8 cellular contexts compared by ENCODE assay signal in genomic region chr1:62436466-62437272, GRCh38. TPM values are rescaled to one million over a fixed set of nuclear protein-coding genes. Genes with fewer than 3 reads are reported as not detected.
DNase-seq lines count a peak whose midpoint lies in the region; TF ChIP-seq lines count a peak whose summit lies in the region.

Gene USP1, plus strand, starts transcription at chr1:62437049. Its CDS starts 2,819 bp downstream, at chr1:62439868.

- 0% methylated on average over 39 to 76 of the region's 76 CpGs for WGBS in stomach, 5 donors

- H3K4me1 ChIP-seq in ES-I3 (ENCODE audit: insufficient read depth, low read length) (peaks cover 5% of the 10 kb centered on the region; the same call in 1 of the 2 replicates), HAP-1 (peaks cover 16% of the 10 kb centered on the region), MM.1S (ENCODE audit: low read length) (0 out of 2 replicates have a peak, but pooled peaks cover 13% of the 10 kb centered on the region), stomach (peaks cover 12 to 49% (median 28%) of the 10 kb centered on the region in 4 donors)

- H3K36me3 ChIP-seq in ES-I3 (ENCODE audit: insufficient read depth, low read length) (no peaks in the 10 kb centered on the region), HAP-1 (replicated peaks) (peaks cover 16% of the 10 kb centered on the region), MM.1S (replicated peaks; ENCODE audit: insufficient read depth, low read length) (peaks cover 5% of the 10 kb centered on the region; the same call in 1 of the 2 replicates), neural cell (ENCODE audit: insufficient read depth, low read length) (no peaks in the 10 kb centered on the region), stomach (peaks cover 0 to 4% (median 3%) of the 10 kb centered on the region in 4 donors)

- TF ChIP-seq EP300 in neural cell (conservative IDR thresholded peaks at IDR 0.05; ENCODE audit: poor library complexity, severe bottlenecking) (peak; percentile 75), stomach (IDR thresholded peaks at IDR 0.05) (no peak)

- no peak for TF ChIP-seq RAD21 in neural cell (conservative IDR thresholded peaks at IDR 0.05)

- in situ Hi-C loops in HAP-1 (cut with MboI; ENCODE audit: low sequenced_read_pairs), result no loop called here

- TF ChIP-seq POLR2A in stomach (IDR thresholded peaks at IDR 0.05), result no peak

- H3K27me3 ChIP-seq in HAP-1 (ENCODE audit: low read depth), result no peaks in the 10 kb centered on the region
- no peaks in the 10 kb centered on the region for H3K27me3 ChIP-seq in MM.1S (replicated peaks; ENCODE audit: insufficient read depth, low read length)
- no peaks in the 10 kb centered on the region for H3K27me3 ChIP-seq in neural cell (ENCODE audit: insufficient read depth, low read depth, low read length)
- H3K27me3 ChIP-seq in stomach, result no peaks in the 10 kb centered on the region

- peak within 1 kb of the TSS; percentile 100 for H3K27ac ChIP-seq in MM.1S (ENCODE audit: low read length)
- H3K27ac ChIP-seq in neural cell (ENCODE audit: low read length), result peak within 1 kb of the TSS; percentile 97
- H3K27ac ChIP-seq in stomach, result peak within 1 kb of the TSS; percentile 97 to 100 (median 98)

- intact Hi-C loops in stomach (cut with DNase I; ENCODE audit: low total_unique reads), result no loop called here

- H3F3A ChIP-seq in MM.1S (ENCODE audit: insufficient read depth, low read length) (peaks cover 21% of the 10 kb centered on the region), neural cell (ENCODE audit: insufficient read depth, low read length, poor library complexity, severe bottlenecking) (no peaks in the 10 kb centered on the region)

- H3K4me2 ChIP-seq in MM.1S (ENCODE audit: low read depth, low read length) (peak within 1 kb of the TSS; percentile 89), neural cell (ENCODE audit: low read length) (peak within 1 kb of the TSS; percentile 74)

- H3K79me2 ChIP-seq in MM.1S (ENCODE audit: low read length), result peaks cover 51% of the 10 kb centered on the region
- H3K79me2 ChIP-seq in neural cell (replicated peaks; ENCODE audit: insufficient read depth, low read length), result peaks cover 38% of the 10 kb centered on the region

- no peaks in the 10 kb centered on the region for H3K9me3 ChIP-seq in ES-I3 (ENCODE audit: control insufficient read depth, insufficient read depth, low read length)
- no peaks in the 10 kb centered on the region for H3K9me3 ChIP-seq in HAP-1
- no peaks in the 10 kb centered on the region for H3K9me3 ChIP-seq in MM.1S (replicated peaks; ENCODE audit: insufficient read depth, low read length)
- no peaks in the 10 kb centered on the region for H3K9me3 ChIP-seq in neural cell (ENCODE audit: low read length)
- no peaks in the 10 kb centered on the region for H3K9me3 ChIP-seq in stomach

- H2AFZ ChIP-seq in MM.1S (ENCODE audit: low read length), result peak within 1 kb of the TSS; percentile 94
- peak within 1 kb of the TSS; percentile 91 for H2AFZ ChIP-seq in neural cell (ENCODE audit: low read depth, low read length)

- peaks cover 25% of the 10 kb centered on the region for H4K20me1 ChIP-seq in MM.1S (ENCODE audit: insufficient read depth, low read length)
- no peaks in the 10 kb centered on the region for H4K20me1 ChIP-seq in neural cell (ENCODE audit: insufficient read depth)

- H3K4me3 ChIP-seq in HAP-1 (peak within 1 kb of the TSS; percentile 95), MM.1S (ENCODE audit: low read length) (peak within 1 kb of the TSS; percentile 79), neural cell (ENCODE audit: low read length) (peak within 1 kb of the TSS; percentile 90), stomach (peak within 1 kb of the TSS; percentile 87 to 98 (median 92))

- H3K9me2 ChIP-seq in MM.1S (replicated peaks; ENCODE audit: insufficient read depth, low read length) (no peaks in the 10 kb centered on the region), neural cell (ENCODE audit: insufficient read depth, low read length) (no peaks in the 10 kb centered on the region)

- TF ChIP-seq CTCF in MM.1S (IDR thresholded peaks at IDR 0.05; ENCODE audit: low read length) (no peak), neural cell (IDR thresholded peaks at IDR 0.05; ENCODE audit: poor library complexity, severe bottlenecking) (peak; percentile 28), stomach (IDR thresholded peaks at IDR 0.05) (no peak)

- H3K9ac ChIP-seq in ES-I3 (ENCODE audit: low read depth, low read length), result peak within 1 kb of the TSS; percentile 95
- H3K9ac ChIP-seq in MM.1S (ENCODE audit: low read length), result peak within 1 kb of the TSS; percentile 99
- H3K9ac ChIP-seq in neural cell (ENCODE audit: low read length), result peak within 1 kb of the TSS; percentile 97

- DNase-seq in HAP-1 (ENCODE audit: low spot score in 2 of 2), result peak; percentile 68 to 99
- peak; percentile 99 for DNase-seq in MM.1S
- peak; percentile 98 for DNase-seq in SIG-M5 (lab: John Stamatoyannopoulos, UW)
- peak; percentile 86 for DNase-seq in activated gamma-delta T cell (lab: John Stamatoyannopoulos, UW)
- peak; percentile 100 for DNase-seq in fibroblast of the conjunctiva (ENCODE audit: low read depth)
- DNase-seq in stomach, result peak; percentile 95

TF ChIP-seq in neural cell, 6 proteins besides CTCF, POLR2A, EP300 and RAD21:
- TF ChIP-seq EZH2 (IDR thresholded peaks at IDR 0.05; ENCODE audit: borderline replicate concordance, insufficient read depth, low read length, poor library complexity, severe bottlenecking) (no peak), MXI1 (conservative IDR thresholded peaks at IDR 0.05; ENCODE audit: poor library complexity, severe bottlenecking) (peak; percentile 91), POLR2AphosphoS5 (IDR thresholded peaks at IDR 0.05) (peak; percentile 42), TAF1 (IDR thresholded peaks at IDR 0.05; ENCODE audit: low read depth) (no peak), REST (IDR thresholded peaks at IDR 0.05; ENCODE audit: borderline replicate concordance) (peak; percentile 19), SMC3 (conservative IDR thresholded peaks at IDR 0.05; ENCODE audit: poor library complexity) (peak; percentile 59)

RNA-seq across cellular contexts. Expression of gene USP1, which starts in this region (rescaled TPM):
- 20.3 and 21.2 TPM in 2 replicates for polyA plus RNA-seq in neural cell
- polyA minus RNA-seq in neural cell, result 29.5 and 33.9 TPM in 2 replicates
- total RNA-seq in stomach, result 10 to 100 TPM in 4 of 5 donors, 1 to 10 TPM in 1; 5.4 to 47.5 (median 22.8) TPM
- polyA plus RNA-seq in stomach, result 10 to 100 TPM; 11.2 to 16.3 (median 11.9) TPM

Comparison
In these comparisons a context has a peak if more than half of its experiments do, and no peak if none do; other contexts are left out.
1. Peak in every context shown above with its lines: DNase-seq, H3K4me3 ChIP-seq and H3K27ac ChIP-seq.